1 cellular context compared by ENCODE assay signal in the genomic region with DNA sequence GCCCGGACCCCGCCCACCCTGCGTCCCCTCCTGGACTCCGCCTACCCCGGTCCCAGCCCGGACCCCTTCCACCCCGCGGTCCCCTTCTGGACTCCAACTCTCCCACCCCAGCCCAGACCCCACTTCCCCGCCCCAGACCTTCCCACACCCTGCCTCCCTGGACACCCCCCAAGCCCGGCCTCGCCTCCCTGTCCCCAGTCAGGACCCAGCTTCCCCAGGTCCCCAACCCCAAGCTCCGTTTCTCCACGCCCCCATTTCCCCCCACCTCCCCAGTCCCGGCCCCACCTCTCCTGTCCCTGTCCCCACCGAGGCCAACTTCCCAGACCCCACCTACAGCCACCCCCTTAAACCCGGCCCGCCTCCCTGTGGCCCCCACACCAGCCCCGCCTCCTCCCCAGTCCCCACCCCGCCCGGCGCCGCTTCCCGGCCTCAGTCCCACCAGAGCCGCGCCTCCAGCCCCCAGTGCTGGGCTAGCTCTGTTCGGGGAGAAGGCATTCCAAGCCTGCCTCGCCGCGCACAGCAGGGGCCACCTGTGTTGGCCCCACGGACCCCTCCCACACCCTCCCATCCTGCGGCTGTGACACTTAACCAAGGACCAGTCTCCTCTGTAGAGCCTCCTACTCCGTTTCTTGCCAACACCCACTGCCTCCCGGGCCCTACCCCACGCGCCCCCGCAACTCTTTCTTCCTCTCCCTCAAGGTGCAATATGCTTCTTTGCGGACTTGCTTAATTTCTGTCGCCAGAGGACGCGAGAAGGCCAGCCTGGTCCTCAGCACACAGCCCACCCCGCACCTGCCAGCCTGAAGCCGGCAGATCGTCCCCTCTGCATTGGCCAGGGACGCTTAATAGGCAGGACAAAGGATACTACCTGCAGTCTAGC.
TF ChIP-seq lines count a peak whose summit lies in the region.

No MANE protein-coding gene starts in this region.

TF ChIP-seq in WTC11, 78 proteins besides CTCF, POLR2A, EP300 and RAD21 (continued from another document):
- TF ChIP-seq FOXP1 (CRISPR knock-in tag; IDR thresholded peaks at IDR 0.05; ENCODE audit: borderline replicate concordance) (no peak), KAT7 (CRISPR knock-in tag; IDR thresholded peaks at IDR 0.05; ENCODE audit: borderline replicate concordance) (no peak), NFATC4 (CRISPR knock-in tag; IDR thresholded peaks at IDR 0.05) (no peak), ZNF671 (CRISPR knock-in tag; IDR thresholded peaks at IDR 0.05) (no peak)
- TF ChIP-seq, protein P1, sequence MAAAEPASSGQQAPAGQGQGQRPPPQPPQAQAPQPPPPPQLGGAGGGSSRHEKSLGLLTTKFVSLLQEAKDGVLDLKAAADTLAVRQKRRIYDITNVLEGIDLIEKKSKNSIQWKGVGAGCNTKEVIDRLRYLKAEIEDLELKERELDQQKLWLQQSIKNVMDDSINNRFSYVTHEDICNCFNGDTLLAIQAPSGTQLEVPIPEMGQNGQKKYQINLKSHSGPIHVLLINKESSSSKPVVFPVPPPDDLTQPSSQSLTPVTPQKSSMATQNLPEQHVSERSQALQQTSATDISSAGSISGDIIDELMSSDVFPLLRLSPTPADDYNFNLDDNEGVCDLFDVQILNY (CRISPR knock-in tag; IDR thresholded peaks at IDR 0.05) = no peak
